8 cellular contexts compared by ENCODE assay signal in genomic region chr2:146927080-146927714, GRCh38.
DNase-seq lines count a peak whose midpoint lies in the region; ATAC-seq and TF ChIP-seq lines count a peak whose summit lies in the region.

No MANE protein-coding gene starts in this region.

- H3K36me3 ChIP-seq in HCT116 (ENCODE audit: control insufficient read depth in 1 of 2, insufficient read depth in 2 of 2, low read length in 2 of 2): no peaks in the 10 kb centered on the region

- H3K9ac ChIP-seq in HCT116 (ENCODE audit: low read length): no peak overlapping the region

- RAD21 ChIA-PET in HCT116 (lab: Charles Lee; ENCODE audit: low non-redundant PET in 1 of 2, low total read pairs in 2 of 2, uncharacterized antibody in 2 of 2, unreplicated experiment in 2 of 2): interaction anchor here (0.5 to 0.9 kb wide), 4 partner anchors 118 to 992 kb away, joined by 3 to 4 read pairs (median 4); no protein-coding TSS in a partner anchor

- intact Hi-C loops in HCT116 (cut with micrococcal nuclease): loop anchor here (1.0 to 5.0 kb wide), 3 partner anchors 192 to 984 kb away; no protein-coding TSS in a partner anchor

- no peaks in the 10 kb centered on the region for H3K9me3 ChIP-seq in HCT116 (ENCODE audit: control insufficient read depth in 1 of 2, insufficient read depth in 1 of 2, low read depth in 1 of 2, low read length in 2 of 2)

- no peak for TF ChIP-seq POLR2A in HCT116 (IDR thresholded peaks at IDR 0.05; ENCODE audit: borderline replicate concordance, extremely low read depth, insufficient read depth, insufficient read length)

- POLR2A ChIA-PET in HCT116 (lab: Charles Lee): no interaction called here
- POLR2A ChIA-PET in activated CD4-positive, alpha-beta T cell treated with anti-CD3 and anti-CD28 coated beads, Interleukin-2, amount 10 ng/mL, durations not matched to agents 7 days and 5 days (lab: Charles Lee): no interaction called here

- no peak overlapping the region for H3K4me2 ChIP-seq in HCT116 (ENCODE audit: low read length)

- H3K79me2 ChIP-seq in HCT116 (ENCODE audit: insufficient read depth, low read length): no peaks in the 10 kb centered on the region

- no peaks in the 10 kb centered on the region for H3K9me3 Mint-ChIP-seq in osteocyte (ENCODE audit: unreplicated experiment)
- no peaks in the 10 kb centered on the region for H3K9me3 Mint-ChIP-seq in activated CD4-positive, alpha-beta T cell treated with anti-CD3 and anti-CD28 coated beads, Interleukin-2, amount 10 ng/mL, durations not matched to agents 7 days and 5 days

- H3K4me3 ChIP-seq in HCT116 (replicated peaks in 1 of 2; ENCODE audit: low read depth in 1 of 2, low read length in 2 of 2) (no peak overlapping the region), fibroblast of villous mesenchyme (ENCODE audit: low read depth, low read length) (no peak overlapping the region)

- DNase-seq in Ammon's horn (ENCODE audit: low spot score): peak; percentile 73
- peak; percentile 39 for DNase-seq in HCT116 (ENCODE audit: low read depth, low spot score)
- peak; percentile 10 for DNase-seq in RPMI8226
- DNase-seq in fibroblast of villous mesenchyme (ENCODE audit: low read depth): peak; percentile 82
- no peak for DNase-seq in osteocyte (ENCODE audit: extremely low spot score, unreplicated experiment)
- DNase-seq in activated CD4-positive, alpha-beta T cell treated with anti-CD3 and anti-CD28 coated beads, Interleukin-2, amount 10 ng/mL, durations not matched to agents 7 days and 5 days: no peak

- no peaks in the 10 kb centered on the region for H3K4me1 Mint-ChIP-seq in osteocyte (ENCODE audit: unreplicated experiment)
- H3K4me1 Mint-ChIP-seq in activated CD4-positive, alpha-beta T cell treated with anti-CD3 and anti-CD28 coated beads, Interleukin-2, amount 10 ng/mL, durations not matched to agents 7 days and 5 days: no peaks in the 10 kb centered on the region

- H4K20me1 ChIP-seq in HCT116 (ENCODE audit: insufficient read depth): no peaks in the 10 kb centered on the region

- peak; percentile 92 for ATAC-seq in HCT116
- no peak for ATAC-seq in GM19397 (IDR thresholded peaks at IDR 0.05; ENCODE audit: unreplicated experiment)
- ATAC-seq in GM21737 (IDR thresholded peaks at IDR 0.05; ENCODE audit: unreplicated experiment): no peak

- CTCF ChIA-PET in HCT116 (lab: Charles Lee): interaction anchor here (0.9 to 1.7 kb wide), 4 partner anchors 118 to 983 kb away, joined by 3 to 16 read pairs (median 4); no protein-coding TSS in a partner anchor
- CTCF ChIA-PET in activated CD4-positive, alpha-beta T cell treated with anti-CD3 and anti-CD28 coated beads, Interleukin-2, amount 10 ng/mL, durations not matched to agents 7 days and 5 days (lab: Charles Lee): no interaction called here

- H3K27ac ChIP-seq in HCT116 (ENCODE audit: low read depth, low read length): no peak overlapping the region

- H3K27me3 Mint-ChIP-seq in osteocyte (ENCODE audit: unreplicated experiment): peaks cover 38% of the 10 kb centered on the region
- H3K27me3 Mint-ChIP-seq in activated CD4-positive, alpha-beta T cell treated with anti-CD3 and anti-CD28 coated beads, Interleukin-2, amount 10 ng/mL, durations not matched to agents 7 days and 5 days: no peaks in the 10 kb centered on the region

- H3K4me3 Mint-ChIP-seq in osteocyte (ENCODE audit: unreplicated experiment): no peak overlapping the region
- no peak overlapping the region for H3K4me3 Mint-ChIP-seq in activated CD4-positive, alpha-beta T cell treated with anti-CD3 and anti-CD28 coated beads, Interleukin-2, amount 10 ng/mL, durations not matched to agents 7 days and 5 days

- TF ChIP-seq CTCF in HCT116 (IDR thresholded peaks at IDR 0.05 in 2 of 3, conservative IDR thresholded peaks at IDR 0.05 in 1 of 3; ENCODE audit: borderline replicate concordance in 1 of 3, insufficient read depth in 1 of 3, low read depth in 2 of 3, low read length in 2 of 3) (peak; percentile 33 to 64 (median 63); a peak in 5 of 6 replicates), fibroblast of villous mesenchyme (IDR thresholded peaks at IDR 0.05; ENCODE audit: insufficient read depth, low read depth, low read length) (peak; percentile 93), osteocyte (IDR thresholded peaks at IDR 0.05) (peak; percentile 55)

- no peaks in the 10 kb centered on the region for H3K9me2 ChIP-seq in HCT116 (ENCODE audit: insufficient read depth)

- H3K4me1 ChIP-seq in HCT116 (ENCODE audit: control insufficient read depth in 1 of 2, insufficient read depth in 2 of 2, low read length in 2 of 2): 0 out of 4 replicates have a peak, but pooled peaks cover 0 to 2% of the 10 kb centered on the region in 2 experiments

- H2AFZ ChIP-seq in HCT116 (ENCODE audit: low read depth, low read length, poor library complexity, severe bottlenecking): peak overlapping the region; percentile 55

- H3K27me3 ChIP-seq in HCT116 (ENCODE audit: insufficient read depth, low read length): no peaks in the 10 kb centered on the region

- peak; percentile 80 for TF ChIP-seq RAD21 in HCT116 (IDR thresholded peaks at IDR 0.05; ENCODE audit: low read depth)

- no peaks in the 10 kb centered on the region for H3K36me3 Mint-ChIP-seq in osteocyte (ENCODE audit: unreplicated experiment)
- no peaks in the 10 kb centered on the region for H3K36me3 Mint-ChIP-seq in activated CD4-positive, alpha-beta T cell treated with anti-CD3 and anti-CD28 coated beads, Interleukin-2, amount 10 ng/mL, durations not matched to agents 7 days and 5 days (ENCODE audit: low read depth)

- BruUV-seq in HCT116 (replicated peaks; lab: Mats Ljungman, UMichigan): no TSS peak

- no peak overlapping the region for H3K27ac Mint-ChIP-seq in osteocyte (ENCODE audit: unreplicated experiment)
- H3K27ac Mint-ChIP-seq in activated CD4-positive, alpha-beta T cell treated with anti-CD3 and anti-CD28 coated beads, Interleukin-2, amount 10 ng/mL, durations not matched to agents 7 days and 5 days: no peak overlapping the region

TF ChIP-seq in HCT116, 20 proteins besides CTCF, POLR2A, EP300 and RAD21 (continues in another document):
- TF ChIP-seq EGR1 (IDR thresholded peaks at IDR 0.05; ENCODE audit: low read depth): no peak
- TF ChIP-seq ZBTB33 (IDR thresholded peaks at IDR 0.05; ENCODE audit: extremely low read depth, insufficient replicate concordance, low read length): no peak
- TF ChIP-seq SP1 (IDR thresholded peaks at IDR 0.05; ENCODE audit: low read depth): no peak
- no peak for TF ChIP-seq YY1 (IDR thresholded peaks at IDR 0.05; ENCODE audit: extremely low read depth, insufficient replicate concordance, low read depth, low read length)
- no peak for TF ChIP-seq FOSL1 (IDR thresholded peaks at IDR 0.05; ENCODE audit: low read depth)
- no peak for TF ChIP-seq TCF7L2 (IDR thresholded peaks at IDR 0.05; ENCODE audit: borderline replicate concordance, extremely low read depth, insufficient read depth, insufficient read length)
- no peak for TF ChIP-seq ELF1 (IDR thresholded peaks at IDR 0.05; ENCODE audit: borderline replicate concordance, low read depth)
- TF ChIP-seq ATF3 (IDR thresholded peaks at IDR 0.05): no peak
- TF ChIP-seq ZNF274 (IDR thresholded peaks at IDR 0.05; ENCODE audit: low read depth, low read length): no peak
- no peak for TF ChIP-seq MAX (IDR thresholded peaks at IDR 0.05)
- no peak for TF ChIP-seq POLR2AphosphoS5 (IDR thresholded peaks at IDR 0.05; ENCODE audit: low read depth, low read length)
- no peak for TF ChIP-seq REST (IDR thresholded peaks at IDR 0.05; ENCODE audit: low read depth)

Comparison
In these comparisons a context has a peak if more than half of its experiments do, and no peak if none do; other contexts are left out.
1. DNase-seq: peak in Ammon's horn (single experiment), HCT116 (single experiment), RPMI8226 (single experiment) and fibroblast of villous mesenchyme (single experiment); none in osteocyte (single experiment) and activated CD4-positive, alpha-beta T cell treated with anti-CD3 and anti-CD28 coated beads, Interleukin-2, amount 10 ng/mL, durations not matched to agents 7 days and 5 days (single experiment).
2. Peak in every context shown above with its lines, with median percentiles within 50 percentile points of each other: CTCF ChIP-seq.